In genomic region chr22:21708960-21709359, GRCh38 we compare ENCODE assay signal across 21 cellular contexts.
"Had no signal": no experiment of that assay in that cellular context is flagged by ENCODE, and none has a peak within 500 bp of the region (broad histone marks: within the 10 kb centered on the region; RNA-seq: fewer than 3 reads in every experiment).

No MANE protein-coding gene starts in this region.

- FAIRE-seq: RCC 7860 had no signal

- H3K36me3 ChIP-seq: SJSA1 had no signal

- H3K9me3 ChIP-seq: SJSA1 had no signal

- H3K9ac ChIP-seq: KMS-11 had no signal

- H3K4me2 ChIP-seq: KMS-11 had no signal

- DNase-seq: IMR-90, Kasumi-1, MM.1S, NCI-H1092 treated with DMSO at 0.1 percent for 48 hours, NCI-H1436, NCI-H187, NCI-H2029, NCI-H2081 treated with DMSO at 0.1 percent for 48 hours, NCI-H2171, NCI-H226, NCI-H446, NCI-H510A, NCI-H524 treated with DMSO at 0.1 percent for 48 hours, NCI-H69, NCI-H774, RPMI8226, SIG-M5 had no signal

- H3K4me3 ChIP-seq: SJSA1, SK-N-MC had no signal

- H3K27ac ChIP-seq: KMS-11, SJSA1, SK-N-MC had no signal

- H3K27me3 ChIP-seq: SJSA1 had no signal
